ENCODE assay signal across 13 cellular contexts in genomic region chr9:114177423-114178064, GRCh38. TPM values are rescaled to one million over a fixed set of nuclear protein-coding genes. Genes with fewer than 3 reads are reported as not detected.
DNase-seq lines count a peak whose midpoint lies in the region; ATAC-seq, FAIRE-seq and TF ChIP-seq lines count a peak whose summit lies in the region.
"Had no signal": no experiment of that assay in that cellular context is flagged by ENCODE, and none has a peak within 500 bp of the region (broad histone marks: within the 10 kb centered on the region; RNA-seq: fewer than 3 reads in every experiment).

No MANE protein-coding gene starts in this region.

- H3K27ac ChIP-seq in left ventricle myocardium inferior (replicated peaks) (peak overlapping the region; percentile 82), kidney (ENCODE audit: low read depth in 2 of 2, low read length in 2 of 2) (peak overlapping the region; percentile 12 to 56), uterus (peak overlapping the region; percentile 82 to 91), esophagus squamous epithelium (peak overlapping the region in 1 of 4 donors; percentile 46), GM23338 (ENCODE audit: low read depth) (no peak overlapping the region)

- TF ChIP-seq CTCF in left ventricle myocardium inferior (IDR thresholded peaks at IDR 0.05; ENCODE audit: borderline replicate concordance) (no peak), kidney (IDR thresholded peaks at IDR 0.05; ENCODE audit: borderline replicate concordance, extremely low read depth, insufficient read depth) (no peak), uterus (IDR thresholded peaks at IDR 0.05) (no peak), progenitor cell of endocrine pancreas (IDR thresholded peaks at IDR 0.05; ENCODE audit: unreplicated experiment) (no peak), esophagus squamous epithelium (IDR thresholded peaks at IDR 0.05) (no peak), GM23338 (conservative IDR thresholded peaks at IDR 0.05; ENCODE audit: low read depth in 2 of 2) (no peak)

- H4K20me1 ChIP-seq in GM23338 (replicated peaks; ENCODE audit: insufficient read depth) = no peaks in the 10 kb centered on the region

- TF ChIP-seq POLR2A in uterus (IDR thresholded peaks at IDR 0.05) (no peak), esophagus squamous epithelium (IDR thresholded peaks at IDR 0.05) (no peak)

- H3K4me3 ChIP-seq in left ventricle myocardium inferior (no peak overlapping the region), kidney (ENCODE audit: low read length in 2 of 2) (no peak overlapping the region), uterus (no peak overlapping the region), esophagus squamous epithelium (no peak overlapping the region), GM23338 (no peak overlapping the region)

- ATAC-seq in Right ventricle myocardium superior (ENCODE audit: poor library complexity) = no peak
- ATAC-seq in GM23338 = no peak
- ATAC-seq: activated CD4-positive, alpha-beta T cell treated with anti-CD3 and anti-CD28 coated beads for 36 hours had no signal

- H3K27ac Mint-ChIP-seq in progenitor cell of endocrine pancreas (no peak overlapping the region), GM23338 (no peak overlapping the region)
- H3K27ac Mint-ChIP-seq: activated CD4-positive, alpha-beta T cell treated with anti-CD3 and anti-CD28 coated beads for 36 hours; stimulated activated naive CD8-positive, alpha-beta T cell treated with anti-CD3 and anti-CD28 coated beads, Interleukin-15, Interleukin-2, amounts not matched to agents 100 ng/mL and 50 ng/mL, for 24 hours had no signal

- peaks cover 13% of the 10 kb centered on the region for H3K36me3 Mint-ChIP-seq in progenitor cell of endocrine pancreas (ENCODE audit: insufficient read depth)
- H3K36me3 Mint-ChIP-seq in GM23338 (ENCODE audit: low read depth) = peaks cover 3% of the 10 kb centered on the region; the same call in 1 of the 3 replicates

- DNase-seq in left ventricle myocardium inferior = no peak
- no peak for DNase-seq in Right ventricle myocardium superior
- DNase-seq in amniotic epithelial cell (ENCODE audit: low read depth) = peak; percentile 33
- DNase-seq in kidney = peak; percentile 16
- no peak for DNase-seq in uterus
- DNase-seq in progenitor cell of endocrine pancreas (ENCODE audit: low spot score, unreplicated experiment) = no peak
- DNase-seq in esophagus squamous epithelium (lab: John Stamatoyannopoulos, UW) = no peak
- DNase-seq in GM23338 (ENCODE audit: low spot score) = no peak
- DNase-seq: activated CD4-positive, alpha-beta T cell treated with anti-CD3 and anti-CD28 coated beads for 36 hours; activated naive CD4-positive, alpha-beta T cell treated with anti-CD3 and anti-CD28 coated beads, Interleukin-2, amount 50 U/mL, for 16 hours; BE2C; NCI-H1048 had no signal

- 31 to 41% methylated on average over 5 to 6 of the region's 6 CpGs for WGBS in esophagus squamous epithelium, 2 donors

- H3K9ac ChIP-seq in kidney (ENCODE audit: low read length in 2 of 2) = peak overlapping the region in 1 of 2 donors; percentile 17

- FAIRE-seq in kidney (lab: Jason Lieb, UNC) = no peak

- no peaks in the 10 kb centered on the region for H3K27me3 Mint-ChIP-seq in progenitor cell of endocrine pancreas
- peaks cover 5% of the 10 kb centered on the region for H3K27me3 Mint-ChIP-seq in GM23338 (ENCODE audit: insufficient read depth, low read depth, poor library complexity)
- H3K27me3 Mint-ChIP-seq: activated CD4-positive, alpha-beta T cell treated with anti-CD3 and anti-CD28 coated beads for 36 hours had no signal

- no peak overlapping the region for H3K4me3 Mint-ChIP-seq in progenitor cell of endocrine pancreas (ENCODE audit: low read depth)
- H3K4me3 Mint-ChIP-seq in GM23338 = no peak overlapping the region
- H3K4me3 Mint-ChIP-seq: activated CD4-positive, alpha-beta T cell treated with anti-CD3 and anti-CD28 coated beads for 36 hours; stimulated activated naive CD8-positive, alpha-beta T cell treated with anti-CD3 and anti-CD28 coated beads, Interleukin-15, Interleukin-2, amounts not matched to agents 100 ng/mL and 50 ng/mL, for 24 hours had no signal

- H3K9me3 Mint-ChIP-seq in progenitor cell of endocrine pancreas (ENCODE audit: low read depth) (no peaks in the 10 kb centered on the region), GM23338 (no peaks in the 10 kb centered on the region)
- H3K9me3 Mint-ChIP-seq: stimulated activated naive CD8-positive, alpha-beta T cell treated with anti-CD3 and anti-CD28 coated beads, Interleukin-15, Interleukin-2, amounts not matched to agents 100 ng/mL and 50 ng/mL, for 24 hours had no signal

- H3K9me3 ChIP-seq in left ventricle myocardium inferior (replicated peaks) (no peaks in the 10 kb centered on the region), kidney (ENCODE audit: control insufficient read depth in 1 of 2, low read length in 2 of 2) (no peaks in the 10 kb centered on the region), uterus (no peaks in the 10 kb centered on the region), esophagus squamous epithelium (no peaks in the 10 kb centered on the region)
- H3K9me3 ChIP-seq: BE2C had no signal

- H3K9me2 ChIP-seq in GM23338 (ENCODE audit: insufficient read depth) = no peaks in the 10 kb centered on the region

- H3K4me2 ChIP-seq in GM23338 = no peak overlapping the region

- no peaks in the 10 kb centered on the region for H3F3A ChIP-seq in GM23338 (replicated peaks; ENCODE audit: low read depth)

- H3K36me3 ChIP-seq in left ventricle myocardium inferior (no peaks in the 10 kb centered on the region), kidney (ENCODE audit: control insufficient read depth in 1 of 2, insufficient read depth in 2 of 2, low read length in 2 of 2) (no peaks in the 10 kb centered on the region), uterus (no peaks in the 10 kb centered on the region), esophagus squamous epithelium (no peaks in the 10 kb centered on the region), GM23338 (ENCODE audit: insufficient read depth) (no peaks in the 10 kb centered on the region; the same call in 1 of the 2 replicates)
- H3K36me3 ChIP-seq: BE2C had no signal

- H3K4me1 ChIP-seq in left ventricle myocardium inferior (peaks cover 96% of the 10 kb centered on the region), kidney (ENCODE audit: control insufficient read depth in 1 of 2, insufficient read depth in 1 of 2, low read depth in 1 of 2, low read length in 2 of 2) (peaks cover 61 to 72% of the 10 kb centered on the region in 2 donors), uterus (peaks cover 0 to 46% of the 10 kb centered on the region in 2 donors), esophagus squamous epithelium (peaks cover 7 to 88% (median 41%) of the 10 kb centered on the region in 3 donors), GM23338 (ENCODE audit: insufficient read depth) (no peaks in the 10 kb centered on the region)

- intact Hi-C loops in left ventricle myocardium inferior (cut with micrococcal nuclease) = no loop called here
- intact Hi-C loops in Right ventricle myocardium superior (cut with DNase I) = no loop called here
- intact Hi-C loops in kidney (cut with DNase I) = no loop called here
- intact Hi-C loops in uterus (cut with DNase I; ENCODE audit: low total_unique reads) = no loop called here
- intact Hi-C loops in esophagus squamous epithelium (cut with DNase I) = no loop called here

- no peak overlapping the region for H2AFZ ChIP-seq in GM23338

- H3K79me2 ChIP-seq in GM23338 (replicated peaks; ENCODE audit: insufficient read depth) = no peaks in the 10 kb centered on the region

- H3K27me3 ChIP-seq in left ventricle myocardium inferior (ENCODE audit: low read depth) = no peaks in the 10 kb centered on the region
- no peaks in the 10 kb centered on the region for H3K27me3 ChIP-seq in uterus
- H3K27me3 ChIP-seq in esophagus squamous epithelium = no peaks in the 10 kb centered on the region
- no peaks in the 10 kb centered on the region for H3K27me3 ChIP-seq in GM23338 (ENCODE audit: insufficient read depth)
- H3K27me3 ChIP-seq: BE2C had no signal

- peaks cover 4% of the 10 kb centered on the region for H3K4me1 Mint-ChIP-seq in progenitor cell of endocrine pancreas (ENCODE audit: low read depth)
- peaks cover 9% of the 10 kb centered on the region; the same call in 1 of the 3 replicates for H3K4me1 Mint-ChIP-seq in GM23338
- H3K4me1 Mint-ChIP-seq: activated CD4-positive, alpha-beta T cell treated with anti-CD3 and anti-CD28 coated beads for 36 hours had no signal

TF ChIP-seq in GM23338, 12 proteins besides CTCF, POLR2A, EP300 and RAD21:
- TF ChIP-seq JUNB (IDR thresholded peaks at IDR 0.05; ENCODE audit: unreplicated experiment) (no peak), ZNF331 (CRISPR knock-in tag; IDR thresholded peaks at IDR 0.05; ENCODE audit: low read depth) (no peak), NANOG (IDR thresholded peaks at IDR 0.05; ENCODE audit: borderline replicate concordance) (no peak), POLR2AphosphoS5 (IDR thresholded peaks at IDR 0.05; ENCODE audit: low read depth) (no peak), EZH2 (IDR thresholded peaks at IDR 0.05; ENCODE audit: low read depth, unreplicated experiment) (no peak), STAT1 (IDR thresholded peaks at IDR 0.05; ENCODE audit: unreplicated experiment) (no peak), ETS1 (IDR thresholded peaks at IDR 0.05) (no peak)

RNA-seq across cellular contexts. Expression of gene COL27A1, which starts 22.2 kb away (rescaled TPM):
- 6.4 TPM for total RNA-seq in left ventricle myocardium inferior
- total RNA-seq in Right ventricle myocardium superior = 8.0 TPM
- 45.6 TPM for total RNA-seq in kidney
- 13.6 TPM for polyA plus RNA-seq in kidney (ENCODE audit: insufficient read depth, low read depth, low replicate concordance)
- total RNA-seq in uterus = 10 to 100 TPM in 3 of 4 donors, 1 to 10 TPM in 1; 7.9 to 52.9 (median 43.3) TPM
- 162 and 178 TPM in 2 replicates for total RNA-seq in progenitor cell of endocrine pancreas
- 10 to 100 TPM in 2 of 4 donors, 1 to 10 TPM in 2; 7.5 to 34.0 (median 12.0) TPM for total RNA-seq in esophagus squamous epithelium
- total RNA-seq in GM23338 (2014; rRNA removed; shearing (Covaris generic)) = 12.9 and 18.0 TPM in 2 replicates
- polyA plus RNA-seq in GM23338 (2016; fragmentation: Nextera tagmentation; extraction: Ambion mirVana) = 8.6 and 10.5 TPM in 2 replicates

Comparison
In these comparisons a context has a peak if more than half of its experiments do, and no peak if none do; other contexts are left out.
1. DNase-seq: peak in amniotic epithelial cell (single experiment) and kidney (single experiment); none in left ventricle myocardium inferior (single experiment), Right ventricle myocardium superior (single experiment), uterus (0 of 2), progenitor cell of endocrine pancreas (single experiment), esophagus squamous epithelium (single experiment) and GM23338 (single experiment).